In the genomic region with DNA sequence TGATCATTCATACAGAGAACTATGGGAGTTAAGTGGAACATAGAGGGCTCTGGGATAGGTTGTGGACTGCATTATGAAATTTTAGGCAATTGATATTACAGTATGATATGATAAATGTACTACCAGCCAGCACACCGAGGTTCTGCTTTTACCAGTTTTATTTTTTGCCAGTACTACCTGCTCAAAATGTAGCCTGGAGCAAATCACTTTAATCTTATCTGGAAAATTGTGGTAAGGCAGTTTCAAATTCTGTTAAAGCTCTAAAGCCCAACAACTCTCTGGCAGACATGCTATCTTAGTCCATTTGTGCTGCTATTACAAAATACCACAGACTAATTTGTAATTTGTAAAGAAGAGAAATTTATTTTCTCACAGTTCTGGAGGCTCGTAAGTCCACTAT, we compare ENCODE assay signal across 21 cellular contexts.
DNase-seq lines count a peak whose midpoint lies in the region; ATAC-seq, FAIRE-seq and TF ChIP-seq lines count a peak whose summit lies in the region.
"Had no signal": no experiment of that assay in that cellular context is flagged by ENCODE, and none has a peak within 500 bp of the region (broad histone marks: within the 10 kb centered on the region; RNA-seq: fewer than 3 reads in every experiment).

No MANE protein-coding gene starts in this region.

- H3K4me1 Mint-ChIP-seq in astrocyte (ENCODE audit: low read depth, unreplicated experiment) (no peaks in the 10 kb centered on the region), Calu3 (ENCODE audit: low read depth, unreplicated experiment) (no peaks in the 10 kb centered on the region)
- H3K4me1 Mint-ChIP-seq: B cell; CD4-positive, CD25-positive, alpha-beta regulatory T cell; GM23338; H9 had no signal

- FAIRE-seq in astrocyte (lab: Jason Lieb, UNC), result no peak
- FAIRE-seq: D721Med, GM12878 had no signal

- H3K4me1 ChIP-seq in OCI-LY3 (ENCODE audit: low read length) (no peaks in the 10 kb centered on the region), astrocyte (ENCODE audit: insufficient read depth, low read length) (no peaks in the 10 kb centered on the region)
- H3K4me1 ChIP-seq: BLaER1, Caco-2 had no signal

- H3K27me3 Mint-ChIP-seq in astrocyte (ENCODE audit: low read depth, unreplicated experiment) (no peaks in the 10 kb centered on the region), Calu3 (ENCODE audit: unreplicated experiment) (no peaks in the 10 kb centered on the region)
- H3K27me3 Mint-ChIP-seq: B cell had no signal

- DNase-seq in M059J (ENCODE audit: low read depth) (peak; percentile 5), astrocyte (ENCODE audit: low read depth) (peak; percentile 7), Calu3 (no peak)
- DNase-seq: Caco-2; CD4-positive, CD25-positive, alpha-beta regulatory T cell; CD8-positive, alpha-beta T cell; DMS 273 treated with DMSO at 0.1 percent for 48 hours; DMS79; EL; GDM1; H9 had no signal

- no peaks in the 10 kb centered on the region for H4K20me1 ChIP-seq in OCI-LY3 (ENCODE audit: insufficient read depth, low read length)
- no peaks in the 10 kb centered on the region for H4K20me1 ChIP-seq in astrocyte (ENCODE audit: insufficient read depth, low read length)
- H4K20me1 ChIP-seq: BLaER1 had no signal

- H3K27ac ChIP-seq in OCI-LY3 (ENCODE audit: low read length), result no peak overlapping the region
- no peak overlapping the region for H3K27ac ChIP-seq in astrocyte (ENCODE audit: low read depth, low read length)
- H3K27ac ChIP-seq: BLaER1, C4-2B had no signal

- no peaks in the 10 kb centered on the region for H3K9me3 ChIP-seq in OCI-LY3 (ENCODE audit: insufficient read depth, low read length)
- H3K9me3 ChIP-seq in astrocyte (ENCODE audit: insufficient read depth, low read depth, low read length), result no peaks in the 10 kb centered on the region
- H3K9me3 ChIP-seq: BLaER1, Caco-2 had no signal

- H3K36me3 ChIP-seq in OCI-LY3 (replicated peaks; ENCODE audit: low read depth, low read length) (no peaks in the 10 kb centered on the region), astrocyte (ENCODE audit: insufficient read depth, low read length) (no peaks in the 10 kb centered on the region)
- H3K36me3 ChIP-seq: BLaER1 had no signal

- H3K4me3 Mint-ChIP-seq in astrocyte (ENCODE audit: unreplicated experiment) (no peak overlapping the region), Calu3 (ENCODE audit: low read depth, unreplicated experiment) (no peak overlapping the region)
- H3K4me3 Mint-ChIP-seq: B cell; CD4-positive, CD25-positive, alpha-beta regulatory T cell; CD8-positive, alpha-beta T cell; GM23338; H9 had no signal

- H3K27ac Mint-ChIP-seq in astrocyte (ENCODE audit: unreplicated experiment), result no peak overlapping the region
- H3K27ac Mint-ChIP-seq in Calu3 (ENCODE audit: unreplicated experiment), result no peak overlapping the region
- H3K27ac Mint-ChIP-seq: B cell; CD4-positive, CD25-positive, alpha-beta regulatory T cell; CD8-positive, alpha-beta T cell; GM23338; H9 had no signal

- H3K9me3 Mint-ChIP-seq in astrocyte (ENCODE audit: unreplicated experiment) (no peaks in the 10 kb centered on the region), Calu3 (ENCODE audit: low read depth, unreplicated experiment) (no peaks in the 10 kb centered on the region)
- H3K9me3 Mint-ChIP-seq: CD8-positive, alpha-beta T cell; GM23338; H9 had no signal

- no TSS peak for BruUV-seq in Calu3 (replicated peaks; lab: Mats Ljungman, UMichigan)

- no peaks in the 10 kb centered on the region for H3K27me3 ChIP-seq in OCI-LY3 (ENCODE audit: low read depth, low read length)
- H3K27me3 ChIP-seq in astrocyte (ENCODE audit: insufficient read depth, low read length), result no peaks in the 10 kb centered on the region
- H3K27me3 ChIP-seq: BLaER1 had no signal

- H3K79me2 ChIP-seq in OCI-LY3 (ENCODE audit: low read length), result no peaks in the 10 kb centered on the region
- no peaks in the 10 kb centered on the region for H3K79me2 ChIP-seq in astrocyte (ENCODE audit: insufficient read depth, low read length)

- TF ChIP-seq CTCF in OCI-LY3 (IDR thresholded peaks at IDR 0.05; ENCODE audit: low read depth, low read length) (no peak), astrocyte (IDR thresholded peaks at IDR 0.05; ENCODE audit: insufficient read depth, low read depth, low read length) (no peak), Calu3 (IDR thresholded peaks at IDR 0.05; ENCODE audit: unreplicated experiment) (no peak)

- no peaks in the 10 kb centered on the region for H3K36me3 Mint-ChIP-seq in astrocyte (ENCODE audit: low read depth, unreplicated experiment)
- no peaks in the 10 kb centered on the region for H3K36me3 Mint-ChIP-seq in Calu3 (ENCODE audit: insufficient read depth, unreplicated experiment)
- H3K36me3 Mint-ChIP-seq: CD4-positive, CD25-positive, alpha-beta regulatory T cell; CD8-positive, alpha-beta T cell had no signal

- intact Hi-C loops in Calu3 (cut with micrococcal nuclease; ENCODE audit: unreplicated experiment), result no loop called here

- CTCF ChIA-PET in Calu3 (lab: Charles Lee), result no interaction called here

- H3K9ac ChIP-seq in OCI-LY3 (ENCODE audit: low read length), result no peak overlapping the region
- H3K9ac ChIP-seq in astrocyte (ENCODE audit: low read length), result no peak overlapping the region
- H3K9ac ChIP-seq: BLaER1 had no signal

- peak overlapping the region; percentile 36; the same call in 1 of the 2 replicates for H2AFZ ChIP-seq in OCI-LY3 (ENCODE audit: low read depth, low read length)
- no peak overlapping the region for H2AFZ ChIP-seq in astrocyte (ENCODE audit: low read depth, low read length)
- H2AFZ ChIP-seq: GM23338 had no signal

- H3K4me3 ChIP-seq in OCI-LY3 (ENCODE audit: low read length), result no peak overlapping the region
- no peak overlapping the region for H3K4me3 ChIP-seq in astrocyte (ENCODE audit: insufficient read depth, low read depth, low read length)
- H3K4me3 ChIP-seq: BLaER1, GM12878, GM23338 had no signal

- ATAC-seq in GM18870 (IDR thresholded peaks at IDR 0.05; ENCODE audit: unreplicated experiment), result no peak
- no peak for ATAC-seq in GM21390 (IDR thresholded peaks at IDR 0.05; ENCODE audit: unreplicated experiment)
- ATAC-seq: CD8-positive, alpha-beta T cell; GM12878; GM23338; HCT116 had no signal

- H3K4me2 ChIP-seq in OCI-LY3 (ENCODE audit: low read length) (no peak overlapping the region), astrocyte (ENCODE audit: low read length) (no peak overlapping the region)
- H3K4me2 ChIP-seq: BLaER1, GM23338 had no signal
